Comparison of ENCODE assay signal across 16 cellular contexts in genomic region chr1:98181041-98181764, GRCh38.
"Had no signal": no experiment of that assay in that cellular context is flagged by ENCODE, and none has a peak within 500 bp of the region (broad histone marks: within the 10 kb centered on the region; RNA-seq: fewer than 3 reads in every experiment).

No MANE protein-coding gene starts in this region.

- H3K27me3 ChIP-seq: esophagus squamous epithelium, neutrophil, suprapubic skin, transverse colon, uterus had no signal

- ATAC-seq: effector memory CD8-positive, alpha-beta T cell; lower lobe of right lung; natural killer cell; right cardiac atrium; stimulated activated naive CD8-positive, alpha-beta T cell treated with anti-CD3 and anti-CD28 coated beads, Interleukin-15, amount 100 ng/mL, for 72 hours had no signal

- FAIRE-seq: islet of Langerhans had no signal

- H3K4me3 ChIP-seq: esophagus squamous epithelium, lower lobe of right lung, suprapubic skin, transverse colon, uterus had no signal

- H3K4me1 ChIP-seq: esophagus squamous epithelium, lower lobe of right lung, suprapubic skin, transverse colon, uterus had no signal

- H3K36me3 ChIP-seq: esophagus squamous epithelium, lower lobe of right lung, neutrophil, suprapubic skin, transverse colon, uterus had no signal

- DNase-seq: activated B cell treated with CpG ODN at 0.5 μM for 24 hours; activated CD4-positive, alpha-beta memory T cell treated with anti-CD3 and anti-CD28 coated beads for 36 hours; activated CD4-positive, alpha-beta T cell treated with anti-CD3 and anti-CD28 coated beads for 4 hours; activated T-cell treated with anti-CD3 and anti-CD28 coated beads for 4 hours; effector memory CD8-positive, alpha-beta T cell; esophagus squamous epithelium; lower lobe of right lung; natural killer cell; right cardiac atrium; stimulated activated CD4-positive, alpha-beta T cell treated with anti-CD3 and anti-CD28 coated beads, Interleukin-2, amount 100 ng/mL, for 48 hours; stimulated activated naive CD8-positive, alpha-beta T cell treated with anti-CD3 and anti-CD28 coated beads, Interleukin-15, amount 100 ng/mL, for 72 hours; transverse colon; uterus had no signal

- H3K27ac ChIP-seq: esophagus squamous epithelium, lower lobe of right lung, neutrophil, suprapubic skin, transverse colon, uterus had no signal
